Comparison of ENCODE assay signal across 8 cellular contexts in the genomic region with DNA sequence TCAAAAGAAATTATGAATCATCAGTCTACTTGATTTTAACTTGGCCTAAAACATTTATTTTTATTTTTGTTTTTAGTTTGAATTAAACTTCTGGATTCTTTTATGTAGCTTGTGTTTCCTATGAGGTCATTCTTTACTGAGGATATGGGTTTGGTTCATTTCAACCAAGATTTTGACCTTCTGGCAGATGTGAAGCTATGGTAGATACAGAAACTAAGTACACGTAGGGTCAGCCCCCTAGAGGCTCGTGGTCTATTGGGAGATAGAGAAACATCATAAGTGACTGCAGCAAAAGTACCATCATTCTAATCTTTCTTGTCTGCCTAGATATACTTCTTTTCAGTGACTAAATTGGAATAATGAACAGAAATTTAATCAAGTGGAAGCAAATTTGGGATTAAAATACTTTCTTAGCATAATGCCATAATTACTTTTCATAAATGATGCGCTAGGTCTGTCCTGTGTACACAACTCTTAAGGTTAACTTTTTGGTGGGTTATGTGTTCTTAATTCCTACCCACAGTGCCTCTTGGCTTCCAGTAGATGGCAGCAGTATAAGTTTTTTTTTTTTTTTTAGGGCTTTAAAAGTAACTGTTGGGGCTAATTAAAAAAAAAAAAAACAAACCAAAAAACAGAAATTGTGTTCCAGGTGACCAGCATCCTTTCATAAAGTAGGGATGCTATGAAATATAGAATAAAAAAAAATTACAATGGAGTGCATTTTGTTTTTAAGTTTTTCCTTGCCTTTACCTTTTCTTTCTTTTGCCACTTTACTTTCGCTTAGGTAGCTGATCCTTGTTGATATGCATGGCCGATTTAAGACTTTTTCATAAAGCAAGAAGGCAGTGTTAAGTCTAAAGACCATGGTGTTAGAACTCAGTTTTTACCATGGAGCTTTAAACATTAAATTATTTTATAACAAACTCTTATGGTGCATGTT. TPM values are rescaled to one million over a fixed set of nuclear protein-coding genes. Genes with fewer than 3 reads are reported as not detected.
A peak's percentile ranks its signal among the peaks of the same experiment; 100 is the strongest.
DNase-seq lines count a peak whose midpoint lies in the region; ATAC-seq and TF ChIP-seq lines count a peak whose summit lies in the region.

No MANE protein-coding gene starts in this region.

- peak; percentile 66 for ATAC-seq in omental fat pad (ENCODE audit: low FRiP score)
- no peak for ATAC-seq in GM18517 (IDR thresholded peaks at IDR 0.05; ENCODE audit: unreplicated experiment)
- no peak for ATAC-seq in GM21367 (IDR thresholded peaks at IDR 0.05; ENCODE audit: unreplicated experiment)
- no peak for ATAC-seq in HG02763 (IDR thresholded peaks at IDR 0.05; ENCODE audit: unreplicated experiment)

- no peaks in the 10 kb centered on the region for H3K4me1 ChIP-seq in endodermal cell (ENCODE audit: control insufficient read depth, insufficient read depth, low read length)

- no peaks in the 10 kb centered on the region for H3K9me3 ChIP-seq in endodermal cell (ENCODE audit: control insufficient read depth, low read length)

- no peaks in the 10 kb centered on the region for H3K4me1 Mint-ChIP-seq in endodermal cell

- no peak overlapping the region for H3K4me3 Mint-ChIP-seq in endodermal cell

- TF ChIP-seq CTCF in endodermal cell (conservative IDR thresholded peaks at IDR 0.05) (peak; percentile 83), omental fat pad (IDR thresholded peaks at IDR 0.05) (no peak)

- no peaks in the 10 kb centered on the region for H3K9me3 Mint-ChIP-seq in endodermal cell

- H3K36me3 ChIP-seq in endodermal cell (ENCODE audit: control insufficient read depth, insufficient read depth, low read length) = peaks cover 79% of the 10 kb centered on the region

- H3K4me3 ChIP-seq in endodermal cell (ENCODE audit: low read length) = no peak overlapping the region

- 86% methylated on average over 5 of the region's 5 CpGs; no CpG with 5 or more reads in 1 of the 2 experiments for WGBS in endodermal cell (ENCODE audit: insufficient coverage in 1 of 2, insufficient read length in 1 of 2), 2 experiments

- H3K36me3 Mint-ChIP-seq in endodermal cell (ENCODE audit: low read depth) = peaks cover 50% of the 10 kb centered on the region

- H3K9ac ChIP-seq in endodermal cell (ENCODE audit: extremely low read depth, low read length, poor library complexity, severe bottlenecking) = no peak overlapping the region

- no peaks in the 10 kb centered on the region for H3K27me3 ChIP-seq in endodermal cell (ENCODE audit: control insufficient read depth, insufficient read depth, low read length, poor library complexity, severe bottlenecking)

- no peak overlapping the region for H3K27ac ChIP-seq in endodermal cell (ENCODE audit: low read depth, low read length)

- no peaks in the 10 kb centered on the region for H3K27me3 Mint-ChIP-seq in endodermal cell (ENCODE audit: insufficient read depth)

- DNase-seq in SKM-1 treated with dmso at 0.1 percent for 144 hours (lab: John Stamatoyannopoulos, UW; ENCODE audit: unreplicated experiment) (peak; percentile 7), SKM-1 (lab: John Stamatoyannopoulos, UW; ENCODE audit: unreplicated experiment) (no peak), NCI-H226 (peak; percentile 41), endodermal cell (no peak), omental fat pad (ENCODE audit: low spot score) (no peak)

- H3K27ac Mint-ChIP-seq in endodermal cell = no peak overlapping the region

RNA-seq across cellular contexts. Expression of a gene that starts 49.9 kb away (rescaled TPM):
- not detected for total RNA-seq in endodermal cell
- polyA plus RNA-seq in endodermal cell (2013, experiment 1 of 2) = 6.3 TPM
- polyA plus RNA-seq in endodermal cell (2013, experiment 2 of 2) = 3.5 TPM
- total RNA-seq in omental fat pad = 1 to 10 TPM in 1 of 4 donors, under 1 TPM in 3; 0.31 to 4.3 (median 0.72) TPM

Comparison
In these comparisons a context has a peak if more than half of its experiments do, and no peak if none do; other contexts are left out.
1. DNase-seq: peak in SKM-1 treated with dmso at 0.1 percent for 144 hours (single experiment) and NCI-H226 (single experiment); none in SKM-1 (single experiment), endodermal cell (single experiment) and omental fat pad (single experiment).